In the genomic region with DNA sequence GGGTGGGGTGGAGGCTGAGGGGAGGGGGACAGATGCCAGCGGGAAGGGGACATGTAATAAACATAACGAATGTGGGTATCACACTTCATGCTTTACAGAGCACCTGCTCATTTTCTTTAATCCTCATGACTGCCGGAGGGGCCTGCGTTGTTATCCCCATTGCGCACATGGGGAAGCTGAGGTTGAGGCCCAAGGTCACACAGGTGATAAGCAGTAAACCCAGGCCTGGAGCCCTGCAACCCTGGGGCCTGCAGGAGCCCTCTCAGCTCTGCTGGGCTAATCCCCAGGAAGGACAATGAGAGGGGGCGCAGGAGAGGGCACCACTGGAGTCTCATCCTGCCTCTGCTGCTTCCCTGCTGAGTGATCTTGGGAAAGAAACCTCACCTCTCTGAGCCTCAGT, we compare ENCODE assay signal across 12 cellular contexts.
DNase-seq lines count a peak whose midpoint lies in the region; ATAC-seq and TF ChIP-seq lines count a peak whose summit lies in the region.
"Had no signal": no experiment of that assay in that cellular context is flagged by ENCODE, and none has a peak within 500 bp of the region (broad histone marks: within the 10 kb centered on the region; RNA-seq: fewer than 3 reads in every experiment).

No MANE protein-coding gene starts in this region.

- H3K4me1 Mint-ChIP-seq in endodermal cell: peaks cover 19% of the 10 kb centered on the region
- H3K4me1 Mint-ChIP-seq in CD4-positive, alpha-beta T cell (ENCODE audit: low read depth): no peaks in the 10 kb centered on the region

- no peaks in the 10 kb centered on the region for H3K9me3 Mint-ChIP-seq in endodermal cell
- H3K9me3 Mint-ChIP-seq in CD4-positive, alpha-beta T cell: no peaks in the 10 kb centered on the region
- H3K9me3 Mint-ChIP-seq: IgD-negative memory B cell had no signal

- H3K9ac ChIP-seq in OCI-LY1 (ENCODE audit: low read length) (peak overlapping the region; percentile 81), endodermal cell (ENCODE audit: extremely low read depth, low read length, poor library complexity, severe bottlenecking) (no peak overlapping the region)
- H3K9ac ChIP-seq: GM23248 had no signal

- H2AFZ ChIP-seq in OCI-LY1 (ENCODE audit: low read length): no peak overlapping the region
- H2AFZ ChIP-seq: GM23248 had no signal

- intact Hi-C loops in CD4-positive, alpha-beta T cell (cut with DNase I, micrococcal nuclease): no loop called here

- CTCF ChIA-PET in CD4-positive, alpha-beta T cell (lab: Charles Lee): no interaction called here

- no peak overlapping the region for H3K27ac Mint-ChIP-seq in endodermal cell
- no peak overlapping the region for H3K27ac Mint-ChIP-seq in CD4-positive, alpha-beta T cell
- H3K27ac Mint-ChIP-seq: IgD-negative memory B cell had no signal

- no peaks in the 10 kb centered on the region for H3K9me2 ChIP-seq in OCI-LY1 (ENCODE audit: low read depth, low read length)

- H3K9me3 ChIP-seq in OCI-LY1 (ENCODE audit: low read length) (no peaks in the 10 kb centered on the region), SJCRH30 (replicated peaks) (no peaks in the 10 kb centered on the region), endodermal cell (ENCODE audit: control insufficient read depth, low read length) (no peaks in the 10 kb centered on the region)
- no peaks in the 10 kb centered on the region for H3K9me3 ChIP-seq in CD4-positive, alpha-beta T cell (ENCODE audit: control insufficient read depth, low read length)
- H3K9me3 ChIP-seq: A549 had no signal

- no peaks in the 10 kb centered on the region for H3K36me3 ChIP-seq in OCI-LY1 (ENCODE audit: insufficient read depth, low read length)
- H3K36me3 ChIP-seq in SJCRH30: no peaks in the 10 kb centered on the region
- H3K36me3 ChIP-seq in endodermal cell (ENCODE audit: control insufficient read depth, insufficient read depth, low read length): no peaks in the 10 kb centered on the region

- H3K27me3 ChIP-seq in OCI-LY1 (ENCODE audit: insufficient read depth, low read length) (no peaks in the 10 kb centered on the region), SJCRH30 (no peaks in the 10 kb centered on the region), endodermal cell (ENCODE audit: control insufficient read depth, insufficient read depth, low read length, poor library complexity, severe bottlenecking) (no peaks in the 10 kb centered on the region)
- peaks cover 12% of the 10 kb centered on the region for H3K27me3 ChIP-seq in CD4-positive, alpha-beta T cell (ENCODE audit: control insufficient read depth, insufficient read depth, low read length)

- H3K4me2 ChIP-seq in OCI-LY1 (ENCODE audit: low read length): peak overlapping the region; percentile 71; the same call in 1 of the 2 replicates
- H3K4me2 ChIP-seq: A549 had no signal

- peak; percentile 41 to 59 for DNase-seq in SJCRH30
- DNase-seq in endodermal cell: peak; percentile 39
- no peak for DNase-seq in CD4-positive, alpha-beta T cell
- no peak for DNase-seq in NCI-H774 (lab: John Stamatoyannopoulos, UW)
- DNase-seq in NCI-H2171 treated with DMSO at 0.1 percent for 48 hours (lab: John Stamatoyannopoulos, UW): no peak
- DNase-seq: DMS 273 treated with DMSO at 0.1 percent for 48 hours, GM23248, H7 had no signal

- H3K79me2 ChIP-seq in OCI-LY1 (ENCODE audit: insufficient read depth, low read length): no peaks in the 10 kb centered on the region

- H3K36me3 Mint-ChIP-seq in endodermal cell (ENCODE audit: low read depth): no peaks in the 10 kb centered on the region
- no peaks in the 10 kb centered on the region for H3K36me3 Mint-ChIP-seq in CD4-positive, alpha-beta T cell (ENCODE audit: low read depth)
- H3K36me3 Mint-ChIP-seq: IgD-negative memory B cell had no signal

- peaks cover 8% of the 10 kb centered on the region for H3K27me3 Mint-ChIP-seq in endodermal cell (ENCODE audit: insufficient read depth)
- H3K27me3 Mint-ChIP-seq in CD4-positive, alpha-beta T cell: peaks cover 21% of the 10 kb centered on the region

- WGBS in endodermal cell (ENCODE audit: insufficient coverage in 1 of 2, insufficient read length in 1 of 2), 2 experiments: 86 to 96% methylated on average over 3 to 6 of the region's 6 CpGs

- peaks cover 6% of the 10 kb centered on the region for H3F3A ChIP-seq in OCI-LY1 (ENCODE audit: insufficient read depth, low read length)

- H3K4me3 ChIP-seq in OCI-LY1 (ENCODE audit: low read depth, low read length, poor library complexity, severe bottlenecking) (no peak overlapping the region), SJCRH30 (no peak overlapping the region), endodermal cell (ENCODE audit: low read length) (no peak overlapping the region)
- H3K4me3 ChIP-seq: A549, GM12878, GM23248 had no signal

- POLR2A ChIA-PET in CD4-positive, alpha-beta T cell (lab: Charles Lee): no interaction called here

- no peak for ATAC-seq in CD4-positive, alpha-beta T cell (ENCODE audit: poor library complexity)

- H3K4me1 ChIP-seq in OCI-LY1 (ENCODE audit: insufficient read depth, low read length, severe bottlenecking) (peaks cover 75% of the 10 kb centered on the region), SJCRH30 (peaks cover 7% of the 10 kb centered on the region; the same call in 1 of the 2 replicates), endodermal cell (ENCODE audit: control insufficient read depth, insufficient read depth, low read length) (no peaks in the 10 kb centered on the region)
- H3K4me1 ChIP-seq: A549 had no signal

- H4K20me1 ChIP-seq in OCI-LY1 (ENCODE audit: insufficient read depth, low read length): no peaks in the 10 kb centered on the region

- no peak for TF ChIP-seq CTCF in OCI-LY1 (IDR thresholded peaks at IDR 0.05; ENCODE audit: low read length)
- TF ChIP-seq CTCF in endodermal cell (conservative IDR thresholded peaks at IDR 0.05): no peak
- no peak for TF ChIP-seq CTCF in CD4-positive, alpha-beta T cell (IDR thresholded peaks at IDR 0.05)

- no peak overlapping the region for H3K4me3 Mint-ChIP-seq in endodermal cell
- H3K4me3 Mint-ChIP-seq in CD4-positive, alpha-beta T cell: no peak overlapping the region
- H3K4me3 Mint-ChIP-seq: IgD-negative memory B cell had no signal

- H3K27ac ChIP-seq in OCI-LY1 (ENCODE audit: low read depth, low read length, poor library complexity, severe bottlenecking) (peak overlapping the region; percentile 100), SJCRH30 (no peak overlapping the region), endodermal cell (ENCODE audit: low read depth, low read length) (no peak overlapping the region)
- H3K27ac ChIP-seq in CD4-positive, alpha-beta T cell (ENCODE audit: low read depth, low read length): no peak overlapping the region
- H3K27ac ChIP-seq: A549, GM23248 had no signal

Comparison
In these comparisons a context has a peak if more than half of its experiments do, and no peak if none do; other contexts are left out.
1. DNase-seq: peak in SJCRH30 (2 of 2) and endodermal cell (single experiment); none in CD4-positive, alpha-beta T cell (0 of 10), NCI-H774 (single experiment) and NCI-H2171 treated with DMSO at 0.1 percent for 48 hours (single experiment).